8 cellular contexts compared by ENCODE assay signal in the genomic region with DNA sequence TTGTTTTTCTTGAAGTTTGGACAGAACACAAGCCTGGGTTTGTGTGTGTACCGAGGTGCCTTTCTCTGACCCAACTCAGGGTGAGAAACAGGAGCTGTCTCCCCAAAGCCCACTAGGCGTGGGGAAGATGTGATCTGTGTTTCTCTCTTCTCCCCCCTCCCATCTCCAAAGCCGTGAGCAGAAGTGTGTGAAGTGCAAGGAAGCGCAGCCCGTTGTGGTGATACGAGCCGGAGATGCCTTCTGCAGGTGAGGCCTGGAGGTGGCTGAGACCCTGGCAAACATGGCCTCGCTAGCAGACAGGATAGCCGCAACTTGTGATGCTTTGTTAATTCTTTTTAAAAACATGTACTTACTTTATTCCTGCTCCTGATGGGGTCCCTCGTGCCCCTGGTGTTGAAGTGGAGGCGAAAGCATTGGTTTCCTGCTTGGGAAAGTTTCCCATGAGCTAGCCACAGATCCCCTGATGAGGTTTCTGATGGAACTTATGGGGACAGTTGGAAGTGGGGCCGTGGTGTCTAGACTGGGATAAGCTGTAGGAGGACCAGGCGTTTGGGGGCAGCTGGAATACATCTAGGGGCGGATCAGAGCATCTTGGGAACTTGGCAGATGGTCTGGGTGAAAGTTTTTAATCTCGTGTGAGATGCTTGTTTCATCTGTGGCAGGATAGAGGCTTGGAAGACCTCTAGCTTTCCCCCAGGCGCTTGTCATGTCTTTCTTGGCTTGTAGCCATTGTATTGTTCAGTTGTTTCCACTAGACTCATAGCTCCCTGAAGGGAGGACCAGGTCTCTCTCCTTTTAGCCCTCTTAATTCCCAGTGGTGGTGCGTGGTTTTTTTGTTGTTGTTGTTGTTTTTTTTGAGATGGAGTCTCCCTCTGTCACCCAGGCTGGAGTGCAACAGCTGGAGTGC. TPM values are rescaled to one million over a fixed set of nuclear protein-coding genes. Genes with fewer than 3 reads are reported as not detected.
DNase-seq lines count a peak whose midpoint lies in the region; ATAC-seq and TF ChIP-seq lines count a peak whose summit lies in the region.

No MANE protein-coding gene starts in this region.

- H3K4me1 ChIP-seq in SK-N-SH (ENCODE audit: control insufficient read depth in 1 of 2, insufficient read depth in 2 of 2, low read depth in 1 of 2, low read length in 1 of 2) (peaks cover 0 to 16% of the 10 kb centered on the region in 2 experiments; a peak in 2 of 4 replicates), iPS-18a (ENCODE audit: control insufficient read depth, low read depth, low read length) (no peaks in the 10 kb centered on the region), stomach (peaks cover 24 to 60% (median 53%) of the 10 kb centered on the region in 4 donors)

- H3K4me3 ChIP-seq in SK-N-SH (ENCODE audit: low read depth in 2 of 2, low read length in 1 of 2), result peak overlapping the region; percentile 94 to 99
- peak overlapping the region; percentile 92 for H3K4me3 ChIP-seq in iPS-18a (ENCODE audit: low read length)
- H3K4me3 ChIP-seq in stomach, result peak overlapping the region; percentile 79 to 100 (median 98)

- H3K79me2 ChIP-seq in SK-N-SH (ENCODE audit: insufficient read depth), result peaks cover 58% of the 10 kb centered on the region

- no peak for TF ChIP-seq POLR2A in stomach (IDR thresholded peaks at IDR 0.05)

- CTCF ChIA-PET in SK-N-SH (lab: Yijun Ruan, JAX), result interaction anchor here (0.9 to 3.1 kb wide), 2 partner anchors 16 to 30 kb away, joined by 3 to 12 read pairs; no protein-coding TSS in a partner anchor
- CTCF ChIA-PET in WTC11 (lab: Charles Lee), result interaction anchor here (0.6 to 6.8 kb wide), 3 partner anchors 30 to 142 kb away, joined by 3 to 46 read pairs (median 3); no protein-coding TSS in a partner anchor

- H3K36me3 Mint-ChIP-seq in WTC11, result no peaks in the 10 kb centered on the region

- POLR2A ChIA-PET in SK-N-SH (lab: Yijun Ruan, JAX) (no interaction called here), WTC11 (lab: Charles Lee) (no interaction called here)

- TF ChIP-seq EP300 in SK-N-SH (IDR thresholded peaks at IDR 0.05; ENCODE audit: borderline replicate concordance in 1 of 2, low read depth in 1 of 2, low read length in 1 of 2) (no peak), stomach (IDR thresholded peaks at IDR 0.05) (no peak)

- ATAC-seq in SK-N-SH treated with all-trans-retinoic acid at 6 μM for 48 hours, result no peak
- no peak for ATAC-seq in WTC11
- no peak for ATAC-seq in GM21576 (IDR thresholded peaks at IDR 0.05; ENCODE audit: unreplicated experiment)

- WGBS in SK-N-SH (ENCODE audit: low lambda C conversion rate), result 24% methylated on average over 17 of the region's 17 CpGs
- WGBS in stomach, 5 donors, result 28 to 37% (median 33%) methylated on average over 16 to 17 of the region's 17 CpGs

- H4K20me1 ChIP-seq in SK-N-SH (ENCODE audit: insufficient read depth), result 0 out of 2 replicates have a peak, but pooled peaks cover 6% of the 10 kb centered on the region

- H3K4me1 Mint-ChIP-seq in WTC11, result peaks cover 19% of the 10 kb centered on the region

- H3K36me3 ChIP-seq in SK-N-SH (replicated peaks in 1 of 2; ENCODE audit: control insufficient read depth in 1 of 2, insufficient read depth in 2 of 2, low read length in 1 of 2) (peaks cover 0 to 4% of the 10 kb centered on the region in 2 experiments), iPS-18a (ENCODE audit: control insufficient read depth, low read depth, low read length) (no peaks in the 10 kb centered on the region), stomach (peaks cover 0 to 9% (median 7%) of the 10 kb centered on the region in 4 donors)

- peak overlapping the region in 1 of 2 experiments; percentile 30; a peak in 1 of 4 replicates for H3K27ac ChIP-seq in SK-N-SH (ENCODE audit: low read depth in 2 of 2, low read length in 1 of 2)
- no peak overlapping the region for H3K27ac ChIP-seq in iPS-18a (ENCODE audit: low read length)
- H3K27ac ChIP-seq in stomach, result peak overlapping the region in 4 of 5 donors; percentile 79 to 94 (median 88)
- H3K27ac ChIP-seq in substantia nigra (ENCODE audit: low read depth, low read length, poor library complexity, severe bottlenecking), result no peak overlapping the region

- peak overlapping the region; percentile 75 for H3K9ac ChIP-seq in SK-N-SH
- H3K9ac ChIP-seq in iPS-18a (ENCODE audit: low read length), result peak overlapping the region; percentile 70

- H3K4me2 ChIP-seq in SK-N-SH, result peak overlapping the region; percentile 98

- intact Hi-C loops in stomach (cut with DNase I; ENCODE audit: low total_unique reads), result no loop called here

- no peaks in the 10 kb centered on the region for H3K9me3 Mint-ChIP-seq in WTC11

- TF ChIP-seq RAD21 in SK-N-SH (IDR thresholded peaks at IDR 0.05; ENCODE audit: low read length), result no peak

- TF ChIP-seq CTCF in SK-N-SH (IDR thresholded peaks at IDR 0.05) (no peak), WTC11 (IDR thresholded peaks at IDR 0.05) (no peak), stomach (IDR thresholded peaks at IDR 0.05) (no peak), GM10266 (IDR thresholded peaks at IDR 0.05; ENCODE audit: control insufficient read depth, insufficient read depth, low read depth, missing control alignments) (no peak)

- H3K9me3 ChIP-seq in SK-N-SH, result no peaks in the 10 kb centered on the region
- H3K9me3 ChIP-seq in iPS-18a (ENCODE audit: control insufficient read depth, low read depth, low read length), result no peaks in the 10 kb centered on the region
- H3K9me3 ChIP-seq in stomach, result no peaks in the 10 kb centered on the region

- no peaks in the 10 kb centered on the region for H3K9me2 ChIP-seq in SK-N-SH

- H3F3A ChIP-seq in SK-N-SH (replicated peaks; ENCODE audit: insufficient read depth), result peaks cover 17% of the 10 kb centered on the region

- peak overlapping the region; percentile 56; the same call in 1 of the 2 replicates for H2AFZ ChIP-seq in SK-N-SH (ENCODE audit: low read depth)

- DNase-seq in SK-N-SH (no peak), WTC11 (ENCODE audit: low spot score) (no peak), stomach (no peak), substantia nigra (lab: John Stamatoyannopoulos, UW) (no peak), GM10266 (ENCODE audit: extremely low spot score) (no peak)

- H3K27me3 ChIP-seq in SK-N-SH (ENCODE audit: insufficient read depth), result no peaks in the 10 kb centered on the region
- H3K27me3 ChIP-seq in iPS-18a (ENCODE audit: control insufficient read depth, insufficient read depth, low read length), result no peaks in the 10 kb centered on the region
- no peaks in the 10 kb centered on the region for H3K27me3 ChIP-seq in stomach

- H3K4me3 Mint-ChIP-seq in WTC11, result peak overlapping the region; percentile 85

- H3K27me3 Mint-ChIP-seq in WTC11 (ENCODE audit: low read depth), result no peaks in the 10 kb centered on the region

- peak overlapping the region; percentile 42 for H3K27ac Mint-ChIP-seq in WTC11

TF ChIP-seq in SK-N-SH, 30 proteins besides CTCF, POLR2A, EP300 and RAD21 (continues in another document):
- TF ChIP-seq MXI1 (IDR thresholded peaks at IDR 0.05; ENCODE audit: low read depth, low read length) (no peak), NRF1 (IDR thresholded peaks at IDR 0.05; ENCODE audit: low read depth, low read length) (no peak), NFIC (IDR thresholded peaks at IDR 0.05; ENCODE audit: borderline replicate concordance) (no peak), RXRA (IDR thresholded peaks at IDR 0.05; ENCODE audit: borderline replicate concordance, low read depth) (no peak)

TF ChIP-seq in SK-N-SH treated with all-trans-retinoic acid at 6 μM for 48 hours, 23 proteins besides CTCF, POLR2A, EP300 and RAD21:
- TF ChIP-seq PPARA (CRISPR knock-in tag; IDR thresholded peaks at IDR 0.05; ENCODE audit: borderline replicate concordance) (no peak), ISL1 (CRISPR knock-in tag; IDR thresholded peaks at IDR 0.05) (no peak)

TF ChIP-seq in WTC11, 78 proteins besides CTCF, POLR2A, EP300 and RAD21:
- TF ChIP-seq ZNF317 (CRISPR knock-in tag; IDR thresholded peaks at IDR 0.05; ENCODE audit: borderline replicate concordance, low read depth) (no peak), ZNF671 (CRISPR knock-in tag; IDR thresholded peaks at IDR 0.05) (no peak)
- TF ChIP-seq, protein P1, sequence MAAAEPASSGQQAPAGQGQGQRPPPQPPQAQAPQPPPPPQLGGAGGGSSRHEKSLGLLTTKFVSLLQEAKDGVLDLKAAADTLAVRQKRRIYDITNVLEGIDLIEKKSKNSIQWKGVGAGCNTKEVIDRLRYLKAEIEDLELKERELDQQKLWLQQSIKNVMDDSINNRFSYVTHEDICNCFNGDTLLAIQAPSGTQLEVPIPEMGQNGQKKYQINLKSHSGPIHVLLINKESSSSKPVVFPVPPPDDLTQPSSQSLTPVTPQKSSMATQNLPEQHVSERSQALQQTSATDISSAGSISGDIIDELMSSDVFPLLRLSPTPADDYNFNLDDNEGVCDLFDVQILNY (CRISPR knock-in tag; IDR thresholded peaks at IDR 0.05), result no peak

RNA-seq across cellular contexts. Expression of a gene that starts 0.9 kb away (rescaled TPM):
- polyA plus RNA-seq in SK-N-SH (2012; rRNA removed) (16.2 and 16.5 TPM in 2 replicates), stomach (10 to 100 TPM; 13.4 to 21.6 (median 16.1) TPM)
- polyA plus RNA-seq in SK-N-SH (2012; cell fraction: cytosol; rRNA removed), result 6.3 and 9.8 TPM in 2 replicates
- polyA plus RNA-seq in SK-N-SH (2012; cell fraction: nucleus; rRNA removed), result 32.4 and 41.1 TPM in 2 replicates
- total RNA-seq in WTC11 (2021) (42.1 to 52.4 TPM (median 43.7 TPM) in 3 replicates), stomach (10 to 100 TPM in 3 of 5 donors, 1 to 10 TPM in 2; 1.8 to 53.3 (median 11.2) TPM)

RNA-seq across cellular contexts. Expression of a gene that starts 1.0 kb away (rescaled TPM):
- polyA plus RNA-seq in SK-N-SH (2012; rRNA removed) (17.0 and 17.2 TPM in 2 replicates), stomach (10 to 100 TPM; 11.5 to 20.6 (median 13.1) TPM)
- 7.5 and 11.2 TPM in 2 replicates for polyA plus RNA-seq in SK-N-SH (2012; cell fraction: cytosol; rRNA removed)
- polyA plus RNA-seq in SK-N-SH (2012; cell fraction: nucleus; rRNA removed), result 29.1 and 45.4 TPM in 2 replicates
- total RNA-seq in WTC11 (2021) (38.5 to 46.2 TPM (median 40.5 TPM) in 3 replicates), stomach (10 to 100 TPM in 4 of 5 donors, 1 to 10 TPM in 1; 8.8 to 31.9 (median 14.6) TPM)

RNA-seq across cellular contexts. Expression of a gene that starts 20.9 kb away (rescaled TPM):
- polyA plus RNA-seq in SK-N-SH (2012; rRNA removed) (0.03 and 0.18 TPM in 2 replicates), stomach (1 to 10 TPM; 1.0 to 4.2 (median 1.5) TPM)
- 0.06 and 0.09 TPM in 2 replicates for polyA plus RNA-seq in SK-N-SH (2012; cell fraction: cytosol; rRNA removed)
- polyA plus RNA-seq in SK-N-SH (2012; cell fraction: nucleus; rRNA removed), result 0.24 and 0.32 TPM in 2 replicates
- total RNA-seq in WTC11 (2021) (8.0 to 9.4 TPM (median 9.1 TPM) in 3 replicates), stomach (1 to 10 TPM in 1 of 5 donors, under 1 TPM in 1, not detected in 3; 0.55 to 2.6 TPM)

RNA-seq across cellular contexts. Expression of a gene that starts 44.3 kb away (rescaled TPM):
- 14.7 and 15.7 TPM in 2 replicates for polyA plus RNA-seq in SK-N-SH (2012; rRNA removed)
- polyA plus RNA-seq in SK-N-SH (2012; cell fraction: cytosol; rRNA removed), result 4.4 and 8.4 TPM in 2 replicates
- 42.1 and 57.2 TPM in 2 replicates for polyA plus RNA-seq in SK-N-SH (2012; cell fraction: nucleus; rRNA removed)
- total RNA-seq in WTC11 (2021), result 96.9 to 113 TPM (median 109 TPM) in 3 replicates
- 100 to 1,000 TPM in 1 of 5 donors, 10 to 100 TPM in 3, 1 to 10 TPM in 1; 7.1 to 302 (median 32.6) TPM for total RNA-seq in stomach
- polyA plus RNA-seq in stomach, result 10 to 100 TPM; 56.8 to 73.7 (median 58.8) TPM

RNA-seq across cellular contexts. Expression of a gene that starts 56.4 kb away (rescaled TPM):
- polyA plus RNA-seq in SK-N-SH (2012; rRNA removed), result 116 and 176 TPM in 2 replicates
- polyA plus RNA-seq in SK-N-SH (2012; cell fraction: cytosol; rRNA removed), result 60.0 and 85.5 TPM in 2 replicates
- 142 and 154 TPM in 2 replicates for polyA plus RNA-seq in SK-N-SH (2012; cell fraction: nucleus; rRNA removed)
- 169 to 219 TPM (median 207 TPM) in 3 replicates for total RNA-seq in WTC11 (2021)
- 100 to 1,000 TPM in 3 of 5 donors, 10 to 100 TPM in 2; 21.0 to 480 (median 175) TPM for total RNA-seq in stomach
- 100 to 1,000 TPM in 2 of 3 donors, 10 to 100 TPM in 1; 57.1 to 165 (median 159) TPM for polyA plus RNA-seq in stomach

Comparison
In these comparisons a context has a peak if more than half of its experiments do, and no peak if none do; other contexts are left out.
1. H3K27ac ChIP-seq: peak in stomach (4 of 5); none in iPS-18a (single experiment) and substantia nigra (single experiment).
2. Peak in every context shown above with its lines, with median percentiles within 50 percentile points of each other: H3K4me3 ChIP-seq.